In genomic region chr18:55314031-55314430, GRCh38 we compare ENCODE assay signal across 29 cellular contexts.
A peak's percentile ranks its signal among the peaks of the same experiment; 100 is the strongest.
DNase-seq lines count a peak whose midpoint lies in the region; ATAC-seq and TF ChIP-seq lines count a peak whose summit lies in the region.
"Had no signal": no experiment of that assay in that cellular context is flagged by ENCODE, and none has a peak within 500 bp of the region (broad histone marks: within the 10 kb centered on the region; RNA-seq: fewer than 3 reads in every experiment).

No MANE protein-coding gene starts in this region.

- no peaks in the 10 kb centered on the region for H3K36me3 ChIP-seq in HEK293 (ENCODE audit: control insufficient read depth in 2 of 2, insufficient read depth in 1 of 2, low read length in 2 of 2)
- H3K36me3 ChIP-seq in fibroblast of lung (ENCODE audit: control insufficient read depth, insufficient read depth, low read length): no peaks in the 10 kb centered on the region
- H3K36me3 ChIP-seq: SJCRH30, suprapubic skin, upper lobe of left lung, WERI-Rb-1 had no signal

- DNase-seq in GM12864 (ENCODE audit: low read depth) (no peak), NCI-H1417 (lab: John Stamatoyannopoulos, UW) (peak in 2 of 3 experiments; percentile 66 to 96), fibroblast of lung (ENCODE audit: low read depth in 2 of 2) (no peak), posterior vena cava (ENCODE audit: low spot score) (no peak)
- DNase-seq in activated CD4-positive, alpha-beta T cell treated with anti-CD3 and anti-CD28 coated beads, Interleukin-2, amount 50 U/mL, for 1 hour: no peak
- DNase-seq: ACHN; activated CD4-positive, alpha-beta T cell treated with anti-CD3 and anti-CD28 coated beads, Interleukin-2, amount 10 ng/mL, durations not matched to agents 24 days and 14 days; activated effector memory CD4-positive, alpha-beta T cell treated with Interleukin-2 at 50 U/mL for 16 hours; activated T-cell treated with anti-CD3 and anti-CD28 coated beads, Interleukin-2, amount 50 U/mL, for 1 hour; BE2C; CD8-positive, alpha-beta T cell; hypothalamus; left colon; NCI-H2029 treated with DMSO at 0.1 percent for 48 hours; NCI-H446 treated with DMSO at 0.1 percent for 48 hours; NCI-H82; SJCRH30; stimulated activated naive CD4-positive, alpha-beta T cell treated with Interleukin-2 at 50 U/mL for 16 hours; T1000; upper lobe of left lung; WERI-Rb-1 had no signal

- H3K27ac ChIP-seq in HEK293 (ENCODE audit: extremely low read depth, low read depth, low read length) (no peak overlapping the region), fibroblast of lung (ENCODE audit: insufficient read depth, low read length) (no peak overlapping the region)
- H3K27ac ChIP-seq: parathyroid adenoma, SJCRH30, suprapubic skin, WERI-Rb-1 had no signal

- H3K9me3 ChIP-seq in HEK293 (ENCODE audit: control insufficient read depth, insufficient read depth, low read depth, low read length): no peaks in the 10 kb centered on the region
- no peaks in the 10 kb centered on the region for H3K9me3 ChIP-seq in fibroblast of lung (ENCODE audit: control insufficient read depth, insufficient read depth, low read depth, low read length)
- H3K9me3 ChIP-seq: BE2C, breast epithelium, SJCRH30, suprapubic skin, upper lobe of left lung had no signal

- TF ChIP-seq CTCF in GM12864 (IDR thresholded peaks at IDR 0.05; ENCODE audit: low read depth, low read length, missing control alignments): no peak
- no peak for TF ChIP-seq CTCF in HEK293 (tag by site-specific recombination; IDR thresholded peaks at IDR 0.05)
- TF ChIP-seq CTCF in fibroblast of lung (conservative IDR thresholded peaks at IDR 0.05 in 1 of 2, IDR thresholded peaks at IDR 0.05 in 1 of 2; ENCODE audit: low read depth in 1 of 2, low read length in 2 of 2): no peak

- peak overlapping the region; percentile 65 for H3K4me2 ChIP-seq in fibroblast of lung (ENCODE audit: extremely low read depth, insufficient read depth, low read length)
- H3K4me2 ChIP-seq: smooth muscle cell had no signal

- H3K4me3 ChIP-seq in GM12864 (ENCODE audit: low read depth, low read length) (peak overlapping the region; percentile 42; the same call in 1 of the 2 replicates), HEK293 (ENCODE audit: low read depth, low read length) (no peak overlapping the region), fibroblast of lung (replicated peaks in 1 of 4; ENCODE audit: control extremely low read depth in 1 of 4, insufficient read depth in 1 of 4, low read depth in 3 of 4, low read length in 4 of 4) (no peak overlapping the region)
- H3K4me3 ChIP-seq: breast epithelium, SJCRH30, smooth muscle cell, suprapubic skin, upper lobe of left lung had no signal

- no peak overlapping the region for H2AFZ ChIP-seq in fibroblast of lung (ENCODE audit: low read length)
- H2AFZ ChIP-seq: parathyroid adenoma had no signal

- peaks cover 25% of the 10 kb centered on the region for H3K79me2 ChIP-seq in fibroblast of lung (ENCODE audit: control insufficient read depth, insufficient read depth, low read length)
- H3K79me2 ChIP-seq: parathyroid adenoma had no signal

- intact Hi-C loops in posterior vena cava (cut with DNase I): no loop called here

- H3K4me1 ChIP-seq in HEK293 (ENCODE audit: control insufficient read depth, insufficient read depth, low read length) (peaks cover 75% of the 10 kb centered on the region), fibroblast of lung (ENCODE audit: control insufficient read depth, extremely low read depth, insufficient read depth, low read length) (peaks cover 3% of the 10 kb centered on the region)
- H3K4me1 ChIP-seq: breast epithelium, parathyroid adenoma had no signal

- POLR2A ChIA-PET in HEK293 (lab: Yijun Ruan, JAX): no interaction called here

- no peak overlapping the region for H3K9ac ChIP-seq in fibroblast of lung (ENCODE audit: insufficient read depth, low read length)
- H3K9ac ChIP-seq: parathyroid adenoma had no signal

- no peaks in the 10 kb centered on the region for H4K20me1 ChIP-seq in fibroblast of lung (ENCODE audit: control insufficient read depth, extremely low read depth, insufficient read depth, low read length)

- no peaks in the 10 kb centered on the region for H3K27me3 ChIP-seq in fibroblast of lung (ENCODE audit: control insufficient read depth, insufficient read depth, low read length)
- H3K27me3 ChIP-seq: BE2C, breast epithelium, SJCRH30, suprapubic skin, upper lobe of left lung had no signal

- CTCF ChIA-PET in HEK293 (lab: Yijun Ruan, JAX): no interaction called here

- ATAC-seq in GM19035 (IDR thresholded peaks at IDR 0.05; ENCODE audit: unreplicated experiment) (no peak), GM19351 (IDR thresholded peaks at IDR 0.05; ENCODE audit: unreplicated experiment) (no peak)
- ATAC-seq: CD8-positive, alpha-beta T cell; HepG2; left colon had no signal

TF ChIP-seq in HEK293, 187 proteins besides CTCF, POLR2A, EP300 and RAD21:
- TF ChIP-seq INSM2 (tag by site-specific recombination; IDR thresholded peaks at IDR 0.05): no peak
- TF ChIP-seq ZFP3 (tag by site-specific recombination; IDR thresholded peaks at IDR 0.05; ENCODE audit: low read depth): no peak
- 0 out of 2 replicates have a peak, but pooled peaks have one; percentile 42 for TF ChIP-seq OSR2 (tag by site-specific recombination; IDR thresholded peaks at IDR 0.05)

Comparison
In these comparisons a context has a peak if more than half of its experiments do, and no peak if none do; other contexts are left out.
1. DNase-seq: peak in NCI-H1417 (2 of 3); none in GM12864 (single experiment), fibroblast of lung (0 of 2), activated CD4-positive, alpha-beta T cell treated with anti-CD3 and anti-CD28 coated beads, Interleukin-2, amount 50 U/mL, for 1 hour (single experiment) and posterior vena cava (single experiment).